In genomic region chr5:152349683-152350526, GRCh38 we compare ENCODE assay signal across 11 cellular contexts. TPM values are rescaled to one million over a fixed set of nuclear protein-coding genes. Genes with fewer than 3 reads are reported as not detected.
DNase-seq lines count a peak whose midpoint lies in the region; FAIRE-seq and TF ChIP-seq lines count a peak whose summit lies in the region.
"Had no signal": no experiment of that assay in that cellular context is flagged by ENCODE, and none has a peak within 500 bp of the region (broad histone marks: within the 10 kb centered on the region; RNA-seq: fewer than 3 reads in every experiment).

No MANE protein-coding gene starts in this region.

- TF ChIP-seq CTCF in 22Rv1 (IDR thresholded peaks at IDR 0.05) (peak; percentile 94), foreskin fibroblast (IDR thresholded peaks at IDR 0.05; ENCODE audit: low read depth, low read length) (peak; percentile 54)

- intact Hi-C loops in posterior vena cava (cut with DNase I), result no loop called here

- FAIRE-seq in H54 (lab: Jason Lieb, UNC), result peak; percentile 50
- FAIRE-seq: endometrium had no signal

- H3K27me3 ChIP-seq in MG63, result no peaks in the 10 kb centered on the region

- peak; percentile 42 for DNase-seq in ELR (ENCODE audit: low read depth)
- DNase-seq in H54 (ENCODE audit: insufficient read length, low spot score), result peak; percentile 12
- DNase-seq in MG63, result peak; percentile 39
- peak; percentile 48 for DNase-seq in activated CD4-positive, alpha-beta T cell treated with anti-CD3 and anti-CD28 coated beads for 48 hours
- DNase-seq in foreskin fibroblast, result peak in 1 of 2 donors; percentile 2
- peak; percentile 71 for DNase-seq in posterior vena cava (ENCODE audit: low spot score)
- DNase-seq in OCI-M2 (lab: John Stamatoyannopoulos, UW; ENCODE audit: unreplicated experiment), result no peak

- no peak overlapping the region for H3K4me3 ChIP-seq in MG63
- H3K4me3 ChIP-seq in foreskin fibroblast (ENCODE audit: low read depth in 1 of 2, low read length in 2 of 2), result no peak overlapping the region
- H3K4me3 ChIP-seq: HAP-1 had no signal

- no peak for TF ChIP-seq POLR2A in H54 (IDR thresholded peaks at IDR 0.05; ENCODE audit: low read depth, low read length)

- no peak overlapping the region for H3K27ac ChIP-seq in 22Rv1

- no peaks in the 10 kb centered on the region for H3K36me3 ChIP-seq in MG63
- H3K36me3 ChIP-seq: HAP-1 had no signal

- no peaks in the 10 kb centered on the region for H3K9me3 ChIP-seq in MG63
- H3K9me3 ChIP-seq: HAP-1 had no signal

RNA-seq across cellular contexts. Expression of gene NMUR2, which starts 55.2 kb away (rescaled TPM):
- total RNA-seq in MG63 (2014; rRNA removed; shearing (Covaris generic); ENCODE audit: low replicate concordance), result not detected in 2 replicates
- total RNA-seq in posterior vena cava, result not detected
- total RNA-seq: urinary bladder had no signal
